14 cellular contexts compared by ENCODE assay signal in genomic region chr12:46361667-46362034, GRCh38. TPM values are rescaled to one million over a fixed set of nuclear protein-coding genes. Genes with fewer than 3 reads are reported as not detected.
DNase-seq lines count a peak whose midpoint lies in the region; ATAC-seq, FAIRE-seq and TF ChIP-seq lines count a peak whose summit lies in the region.
"Had no signal": no experiment of that assay in that cellular context is flagged by ENCODE, and none has a peak within 500 bp of the region (broad histone marks: within the 10 kb centered on the region; RNA-seq: fewer than 3 reads in every experiment).

No MANE protein-coding gene starts in this region.

- H3K36me3 ChIP-seq in right lobe of liver, result peaks cover 37 to 85% (median 67%) of the 10 kb centered on the region in 4 donors

- no peaks in the 10 kb centered on the region for H3K9me3 Mint-ChIP-seq in activated T-helper 2 cell treated with anti-CD3 and anti-CD28 coated beads, Interferon-gamma antibody, Interleukin-2, Interleukin-4, amounts not matched to agents 10 μg/mL and 5 μg/mL and 100 μg/mL, durations not matched to agents 14 hours and 24 hours and 36 hours
- H3K9me3 Mint-ChIP-seq in endothelial cell (ENCODE audit: unreplicated experiment), result no peaks in the 10 kb centered on the region

- H3K4me1 ChIP-seq in right lobe of liver, result peaks cover 0 to 49% (median 3%) of the 10 kb centered on the region in 4 donors

- H3K4me3 ChIP-seq in AG10803 (ENCODE audit: low read length) (peak overlapping the region; percentile 16; the same call in 1 of the 2 replicates), right lobe of liver (no peak overlapping the region)
- H3K4me3 ChIP-seq: sigmoid colon had no signal

- H3K9me3 ChIP-seq in right lobe of liver, result no peaks in the 10 kb centered on the region
- H3K9me3 ChIP-seq: ascending aorta, sigmoid colon had no signal

- H3K27me3 Mint-ChIP-seq in activated T-helper 2 cell treated with anti-CD3 and anti-CD28 coated beads, Interferon-gamma antibody, Interleukin-2, Interleukin-4, amounts not matched to agents 10 μg/mL and 5 μg/mL and 100 μg/mL, durations not matched to agents 14 hours and 24 hours and 36 hours (ENCODE audit: low read depth), result no peaks in the 10 kb centered on the region
- H3K27me3 Mint-ChIP-seq in endothelial cell (ENCODE audit: unreplicated experiment), result no peaks in the 10 kb centered on the region

- ATAC-seq in right lobe of liver (no peak), GM21717 (IDR thresholded peaks at IDR 0.05; ENCODE audit: unreplicated experiment) (no peak), HG03108 (IDR thresholded peaks at IDR 0.05; ENCODE audit: unreplicated experiment) (no peak)
- ATAC-seq: left colon had no signal

- 86% methylated on average over 2 of the region's 2 CpGs for WGBS in right lobe of liver (ENCODE audit: insufficient coverage, low coverage, low lambda C conversion rate, missing lambda C conversion rate)

- peak overlapping the region; percentile 36 for H3K27ac Mint-ChIP-seq in activated T-helper 2 cell treated with anti-CD3 and anti-CD28 coated beads, Interferon-gamma antibody, Interleukin-2, Interleukin-4, amounts not matched to agents 10 μg/mL and 5 μg/mL and 100 μg/mL, durations not matched to agents 14 hours and 24 hours and 36 hours
- no peak overlapping the region for H3K27ac Mint-ChIP-seq in endothelial cell (ENCODE audit: unreplicated experiment)

- DNase-seq in AG10803 (ENCODE audit: low read depth) (no peak), H54 (ENCODE audit: insufficient read length, low spot score) (no peak), right lobe of liver (no peak), SW480 (ENCODE audit: low spot score) (no peak), endothelial cell (ENCODE audit: low spot score) (no peak)
- no peak for DNase-seq in activated T-helper 2 cell treated with anti-CD3 and anti-CD28 coated beads, Interferon-gamma antibody, Interleukin-2, Interleukin-4, amounts not matched to agents 10 μg/mL and 5 μg/mL and 100 μg/mL, durations not matched to agents 14 hours and 24 hours and 36 hours (ENCODE audit: low spot score)
- DNase-seq: effector CD8-positive, alpha-beta T cell; left colon; NCI-H510A; sigmoid colon had no signal

- intact Hi-C loops in activated T-helper 2 cell treated with anti-CD3 and anti-CD28 coated beads, Interferon-gamma antibody, Interleukin-2, Interleukin-4, amounts not matched to agents 10 μg/mL and 5 μg/mL and 100 μg/mL, durations not matched to agents 14 hours and 24 hours and 36 hours (cut with micrococcal nuclease), result no loop called here
- intact Hi-C loops in right lobe of liver (cut with DNase I), result no loop called here

- TF ChIP-seq CTCF in AG10803 (conservative IDR thresholded peaks at IDR 0.05; ENCODE audit: low read length) (no peak), right lobe of liver (IDR thresholded peaks at IDR 0.05) (no peak), endothelial cell (IDR thresholded peaks at IDR 0.05; ENCODE audit: unreplicated experiment) (no peak)

- TF ChIP-seq POLR2A in H54 (IDR thresholded peaks at IDR 0.05; ENCODE audit: low read depth, low read length) (no peak), right lobe of liver (IDR thresholded peaks at IDR 0.05) (peak; percentile 40)

- H3K4me3 Mint-ChIP-seq in activated T-helper 2 cell treated with anti-CD3 and anti-CD28 coated beads, Interferon-gamma antibody, Interleukin-2, Interleukin-4, amounts not matched to agents 10 μg/mL and 5 μg/mL and 100 μg/mL, durations not matched to agents 14 hours and 24 hours and 36 hours (ENCODE audit: low read depth), result no peak overlapping the region
- no peak overlapping the region for H3K4me3 Mint-ChIP-seq in endothelial cell (ENCODE audit: unreplicated experiment)

- peak; percentile 41 for FAIRE-seq in H54 (lab: Jason Lieb, UNC)

- H3K4me1 Mint-ChIP-seq in activated T-helper 2 cell treated with anti-CD3 and anti-CD28 coated beads, Interferon-gamma antibody, Interleukin-2, Interleukin-4, amounts not matched to agents 10 μg/mL and 5 μg/mL and 100 μg/mL, durations not matched to agents 14 hours and 24 hours and 36 hours (ENCODE audit: low read depth), result peaks cover 49% of the 10 kb centered on the region
- peaks cover 3% of the 10 kb centered on the region for H3K4me1 Mint-ChIP-seq in endothelial cell (ENCODE audit: unreplicated experiment)

- no peaks in the 10 kb centered on the region for H3K27me3 ChIP-seq in right lobe of liver
- H3K27me3 ChIP-seq: ascending aorta, sigmoid colon had no signal

- H3K27ac ChIP-seq in right lobe of liver, result peak overlapping the region in 1 of 3 donors; percentile 18
- H3K27ac ChIP-seq: C4-2B, sigmoid colon had no signal

- peaks cover 81% of the 10 kb centered on the region for H3K36me3 Mint-ChIP-seq in activated T-helper 2 cell treated with anti-CD3 and anti-CD28 coated beads, Interferon-gamma antibody, Interleukin-2, Interleukin-4, amounts not matched to agents 10 μg/mL and 5 μg/mL and 100 μg/mL, durations not matched to agents 14 hours and 24 hours and 36 hours (ENCODE audit: low read depth)
- peaks cover 52% of the 10 kb centered on the region for H3K36me3 Mint-ChIP-seq in endothelial cell (ENCODE audit: low read depth, unreplicated experiment)

RNA-seq across cellular contexts. Expression of gene SLC38A2, which starts 10.9 kb away (rescaled TPM):
- total RNA-seq in activated T-helper 2 cell treated with anti-CD3 and anti-CD28 coated beads, Interferon-gamma antibody, Interleukin-2, Interleukin-4, amounts not matched to agents 10 μg/mL and 5 μg/mL and 100 μg/mL, durations not matched to agents 14 hours and 24 hours and 36 hours, result 141 and 143 TPM in 2 replicates
- total RNA-seq in right lobe of liver, result 100 to 1,000 TPM in 5 of 6 experiments, 10 to 100 TPM in 1; 77.0 to 463 (median 290) TPM
- total RNA-seq in endothelial cell (ENCODE audit: unreplicated experiment), result 249 TPM
